In genomic region chr13:27549406-27549981, GRCh38 we compare ENCODE assay signal across 16 cellular contexts.
DNase-seq lines count a peak whose midpoint lies in the region; ATAC-seq and TF ChIP-seq lines count a peak whose summit lies in the region.
"Had no signal": no experiment of that assay in that cellular context is flagged by ENCODE, and none has a peak within 500 bp of the region (broad histone marks: within the 10 kb centered on the region; RNA-seq: fewer than 3 reads in every experiment).

No MANE protein-coding gene starts in this region.

- H3K9ac ChIP-seq in MM.1S (ENCODE audit: low read length): no peak overlapping the region

- H3K9me3 ChIP-seq in Caco-2 (no peaks in the 10 kb centered on the region), MM.1S (replicated peaks; ENCODE audit: insufficient read depth, low read length) (no peaks in the 10 kb centered on the region), body of pancreas (no peaks in the 10 kb centered on the region)

- TF ChIP-seq CTCF in Caco-2 (IDR thresholded peaks at IDR 0.05; ENCODE audit: insufficient read depth in 1 of 2, low read depth in 1 of 2, low read length in 1 of 2, severe bottlenecking in 1 of 2, unreplicated experiment in 1 of 2) (no peak), MM.1S (IDR thresholded peaks at IDR 0.05; ENCODE audit: low read length) (no peak), body of pancreas (IDR thresholded peaks at IDR 0.05) (no peak)

- H3K36me3 Mint-ChIP-seq in Caco-2 (ENCODE audit: insufficient read depth, unreplicated experiment): peaks cover 39% of the 10 kb centered on the region

- DNase-seq in Caco-2 (no peak), MM.1S (no peak), body of pancreas (peak; percentile 75 to 84 (median 78)), mucosa of gallbladder (ENCODE audit: low spot score) (peak; percentile 90), NCI-H2107 (lab: John Stamatoyannopoulos, UW) (no peak)
- DNase-seq in stimulated activated CD8-positive, alpha-beta memory T cell treated with anti-CD3 and anti-CD28 coated beads, Interleukin-4, amount 100 ng/mL, for 48 hours: no peak
- DNase-seq in effector CD4-positive, alpha-beta T cell: no peak
- DNase-seq in activated CD4-positive, CD25-positive, alpha-beta regulatory T cell (lab: John Stamatoyannopoulos, UW): no peak
- DNase-seq: activated CD8-positive, alpha-beta T cell treated with anti-CD3 and anti-CD28 coated beads for 36 hours; activated naive CD8-positive, alpha-beta T cell treated with anti-CD3 and anti-CD28 coated beads, Interleukin-2, amount 10 ng/mL, durations not matched to agents 7 days and 5 days; CD8-positive, alpha-beta memory T cell; effector memory CD8-positive, alpha-beta T cell; NCI-H1092 treated with DMSO at 0.1 percent for 48 hours had no signal

- 28 to 32% methylated on average over 8 of the region's 8 CpGs for WGBS in body of pancreas, 2 donors

- CTCF ChIA-PET in Caco-2 (lab: Charles Lee): no interaction called here

- no peak overlapping the region for H2AFZ ChIP-seq in MM.1S (ENCODE audit: low read length)

- H3K27me3 Mint-ChIP-seq in Caco-2 (ENCODE audit: insufficient read depth, unreplicated experiment): no peaks in the 10 kb centered on the region
- H3K27me3 Mint-ChIP-seq: activated CD8-positive, alpha-beta T cell treated with anti-CD3 and anti-CD28 coated beads for 36 hours; activated naive CD8-positive, alpha-beta T cell treated with anti-CD3 and anti-CD28 coated beads, Interleukin-2, amount 10 ng/mL, durations not matched to agents 7 days and 5 days; CD8-positive, alpha-beta memory T cell; effector memory CD8-positive, alpha-beta T cell; IgD-negative memory B cell had no signal

- H3K4me2 ChIP-seq in MM.1S (ENCODE audit: low read depth, low read length): peak overlapping the region; percentile 57; the same call in 1 of the 2 replicates

- no peaks in the 10 kb centered on the region for H3K9me2 ChIP-seq in MM.1S (replicated peaks; ENCODE audit: insufficient read depth, low read length)

- peak; percentile 96 for ATAC-seq in body of pancreas
- ATAC-seq: activated CD8-positive, alpha-beta T cell treated with anti-CD3 and anti-CD28 coated beads for 36 hours; effector memory CD8-positive, alpha-beta T cell had no signal

- peaks cover 4% of the 10 kb centered on the region; the same call in 1 of the 2 replicates for H3K36me3 ChIP-seq in Caco-2 (ENCODE audit: control insufficient read depth, insufficient read depth, low read length)
- no peaks in the 10 kb centered on the region for H3K36me3 ChIP-seq in MM.1S (replicated peaks; ENCODE audit: insufficient read depth, low read length)
- H3K36me3 ChIP-seq in body of pancreas (replicated peaks in 1 of 2; ENCODE audit: insufficient read depth in 1 of 2, low read depth in 2 of 2): peaks cover 0 to 5% of the 10 kb centered on the region in 2 donors

- no TSS peak for BruUV-seq in Caco-2 (replicated peaks; lab: Mats Ljungman, UMichigan)

- no peak overlapping the region for H3K27ac Mint-ChIP-seq in Caco-2 (ENCODE audit: unreplicated experiment)
- H3K27ac Mint-ChIP-seq: activated CD8-positive, alpha-beta T cell treated with anti-CD3 and anti-CD28 coated beads for 36 hours; activated naive CD8-positive, alpha-beta T cell treated with anti-CD3 and anti-CD28 coated beads, Interleukin-2, amount 10 ng/mL, durations not matched to agents 7 days and 5 days; activated T-helper 1 cell treated with anti-CD3 and anti-CD28 coated beads, Interleukin-12 subunit alpha, Interleukin-12 subunit beta, Interleukin-2, Interleukin-4 antibody, amounts not matched to agents 30 ng/mL and 10 ng/mL and 1 ng/mL, durations not matched to agents 14 hours and 24 hours and 36 hours; IgD-negative memory B cell had no signal

- peak overlapping the region; percentile 14 for H3K4me3 Mint-ChIP-seq in Caco-2 (ENCODE audit: unreplicated experiment)
- H3K4me3 Mint-ChIP-seq: activated CD8-positive, alpha-beta T cell treated with anti-CD3 and anti-CD28 coated beads for 36 hours; activated naive CD8-positive, alpha-beta T cell treated with anti-CD3 and anti-CD28 coated beads, Interleukin-2, amount 10 ng/mL, durations not matched to agents 7 days and 5 days; activated T-helper 1 cell treated with anti-CD3 and anti-CD28 coated beads, Interleukin-12 subunit alpha, Interleukin-12 subunit beta, Interleukin-2, Interleukin-4 antibody, amounts not matched to agents 30 ng/mL and 10 ng/mL and 1 ng/mL, durations not matched to agents 14 hours and 24 hours and 36 hours; CD8-positive, alpha-beta memory T cell; effector memory CD8-positive, alpha-beta T cell; IgD-negative memory B cell had no signal

- H4K20me1 ChIP-seq in MM.1S (ENCODE audit: insufficient read depth, low read length): no peaks in the 10 kb centered on the region

- H3K4me1 ChIP-seq in Caco-2 (peaks cover 40% of the 10 kb centered on the region), MM.1S (ENCODE audit: low read length) (peaks cover 14% of the 10 kb centered on the region), body of pancreas (peaks cover 33% of the 10 kb centered on the region)

- H3K27me3 ChIP-seq in Caco-2 (replicated peaks; ENCODE audit: control insufficient read depth, insufficient read depth, low read length) (no peaks in the 10 kb centered on the region), MM.1S (replicated peaks; ENCODE audit: insufficient read depth, low read length) (no peaks in the 10 kb centered on the region), body of pancreas (no peaks in the 10 kb centered on the region)
- H3K27me3 ChIP-seq: cardiac muscle cell had no signal

- POLR2A ChIA-PET in Caco-2 (lab: Charles Lee): interaction anchor here (1.2 kb wide), 1 partner anchor 71 kb away, joined by 5 read pairs; the partner anchor contains the start of gene LNX2

- intact Hi-C loops in Caco-2 (cut with micrococcal nuclease; ENCODE audit: unreplicated experiment): no loop called here
- intact Hi-C loops in body of pancreas (cut with DNase I): no loop called here

- TF ChIP-seq POLR2A in body of pancreas (IDR thresholded peaks at IDR 0.05): no peak

- H3K79me2 ChIP-seq in MM.1S (ENCODE audit: low read length): no peaks in the 10 kb centered on the region

- H3K4me3 ChIP-seq in Caco-2 (ENCODE audit: low read depth, low read length) (no peak overlapping the region), MM.1S (ENCODE audit: low read length) (no peak overlapping the region), body of pancreas (no peak overlapping the region)
- H3K4me3 ChIP-seq: cardiac muscle cell had no signal

- no peaks in the 10 kb centered on the region for H3K9me3 Mint-ChIP-seq in Caco-2 (ENCODE audit: unreplicated experiment)
- H3K9me3 Mint-ChIP-seq: activated CD8-positive, alpha-beta T cell treated with anti-CD3 and anti-CD28 coated beads for 36 hours; activated naive CD8-positive, alpha-beta T cell treated with anti-CD3 and anti-CD28 coated beads, Interleukin-2, amount 10 ng/mL, durations not matched to agents 7 days and 5 days; activated T-helper 1 cell treated with anti-CD3 and anti-CD28 coated beads, Interleukin-12 subunit alpha, Interleukin-12 subunit beta, Interleukin-2, Interleukin-4 antibody, amounts not matched to agents 30 ng/mL and 10 ng/mL and 1 ng/mL, durations not matched to agents 14 hours and 24 hours and 36 hours; CD8-positive, alpha-beta memory T cell; effector memory CD8-positive, alpha-beta T cell; IgD-negative memory B cell had no signal

- H3K4me1 Mint-ChIP-seq in Caco-2 (ENCODE audit: low read depth, unreplicated experiment): peaks cover 38% of the 10 kb centered on the region
- H3K4me1 Mint-ChIP-seq: CD8-positive, alpha-beta memory T cell; IgD-negative memory B cell had no signal

- H3K27ac ChIP-seq in MM.1S (ENCODE audit: low read length): peak overlapping the region; percentile 84; the same call in 1 of the 2 replicates
- H3K27ac ChIP-seq in body of pancreas: peak overlapping the region in 3 of 4 donors; percentile 37 to 71 (median 59)
- H3K27ac ChIP-seq: cardiac muscle cell had no signal

- peaks cover 14% of the 10 kb centered on the region; the same call in 1 of the 2 replicates for H3F3A ChIP-seq in MM.1S (ENCODE audit: insufficient read depth, low read length)

Comparison
In these comparisons a context has a peak if more than half of its experiments do, and no peak if none do; other contexts are left out.
1. DNase-seq: peak in body of pancreas (4 of 4) and mucosa of gallbladder (single experiment); none in Caco-2 (0 of 2), MM.1S (single experiment), stimulated activated CD8-positive, alpha-beta memory T cell treated with anti-CD3 and anti-CD28 coated beads, Interleukin-4, amount 100 ng/mL, for 48 hours (single experiment), effector CD4-positive, alpha-beta T cell (single experiment), activated CD4-positive, CD25-positive, alpha-beta regulatory T cell (0 of 4) and NCI-H2107 (single experiment).